Comparison of ENCODE assay signal across 9 cellular contexts in the genomic region with DNA sequence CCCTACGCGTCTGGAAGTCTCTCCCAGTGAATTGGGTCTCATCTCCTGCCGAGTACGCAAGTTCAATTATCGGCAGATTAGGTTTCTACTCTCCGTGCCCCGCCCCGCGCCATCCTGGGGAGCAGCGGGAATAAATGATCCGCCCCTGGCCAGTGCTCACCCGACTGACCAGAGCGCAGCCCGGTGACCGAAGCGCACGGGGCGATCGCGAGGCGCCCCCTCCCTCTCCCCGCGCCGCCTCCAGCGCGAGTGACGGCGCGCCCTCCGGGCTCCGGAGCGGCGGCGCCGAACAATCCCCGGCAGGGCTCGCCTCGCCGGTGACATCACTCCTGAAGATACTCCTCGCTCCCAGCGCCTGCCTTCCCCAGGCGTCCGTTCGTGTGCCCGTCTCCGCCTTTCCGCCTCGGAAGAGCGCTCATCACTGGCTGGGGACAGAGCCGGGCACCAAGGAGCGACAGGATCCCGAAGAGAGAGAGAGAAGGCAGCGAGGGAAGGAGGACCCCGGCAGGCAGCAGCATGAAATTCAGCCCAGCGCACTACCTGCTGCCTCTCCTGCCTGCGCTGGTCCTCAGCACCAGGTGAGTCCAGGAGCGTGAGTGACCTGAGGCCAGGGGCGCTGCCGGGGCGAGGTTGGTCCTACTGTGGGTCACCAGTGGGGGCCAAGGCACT. TPM values are rescaled to one million over a fixed set of nuclear protein-coding genes. Genes with fewer than 3 reads are reported as not detected.
DNase-seq lines count a peak whose midpoint lies in the region; ATAC-seq and TF ChIP-seq lines count a peak whose summit lies in the region.
"Had no signal": no experiment of that assay in that cellular context is flagged by ENCODE, and none has a peak within 500 bp of the region (broad histone marks: within the 10 kb centered on the region; RNA-seq: fewer than 3 reads in every experiment).

A gene (plus strand): TSS at position 326 of the 669 bp plus-strand sequence.

- TF ChIP-seq POLR2A in right lobe of liver (IDR thresholded peaks at IDR 0.05) (no peak), upper lobe of left lung (IDR thresholded peaks at IDR 0.05) (no peak), ovary (IDR thresholded peaks at IDR 0.05) (no peak)

- H3K79me2 ChIP-seq in ACC112 (ENCODE audit: control insufficient read depth, insufficient read depth, low read length, unreplicated experiment), result no peaks in the 10 kb centered on the region

- TF ChIP-seq CTCF in coronary artery (IDR thresholded peaks at IDR 0.05), result no peak
- TF ChIP-seq CTCF in right lobe of liver (IDR thresholded peaks at IDR 0.05), result no peak
- TF ChIP-seq CTCF in upper lobe of left lung (IDR thresholded peaks at IDR 0.05), result no peak
- no peak for TF ChIP-seq CTCF in ovary (IDR thresholded peaks at IDR 0.05)

- DNase-seq in NCI-H146 treated with DMSO at 0.1 percent for 48 hours (lab: John Stamatoyannopoulos, UW; ENCODE audit: unreplicated experiment), result peak; percentile 3
- no peak for DNase-seq in coronary artery (ENCODE audit: low spot score)
- DNase-seq in right lobe of liver, result peak in 1 of 3 donors; percentile 19
- DNase-seq in upper lobe of left lung, result peak in 1 of 2 donors; percentile 79
- no peak for DNase-seq in stimulated activated naive B cell treated with anti-CD40 and anti-IgM and Interleukin-4, amounts not matched to agents 10 μg/mL and 1 μg/mL and 100 μg/mL, for 72 hours
- no peak for DNase-seq in ovary
- no peak for DNase-seq in stimulated activated CD4-positive, alpha-beta T cell treated with anti-CD3 and anti-CD28 coated beads, Interleukin-2, amount 100 ng/mL, for 24 hours
- DNase-seq: activated B cell treated with CpG ODN at 0.5 μM for 24 hours had no signal

- H3K27me3 ChIP-seq in ACC112 (ENCODE audit: insufficient read depth, low read length) (peaks cover 92% of the 10 kb centered on the region), right lobe of liver (no peaks in the 10 kb centered on the region), upper lobe of left lung (no peaks in the 10 kb centered on the region), ovary (no peaks in the 10 kb centered on the region)

- no peak within 1 kb of the TSS for H3K27ac Mint-ChIP-seq in stimulated activated naive B cell treated with anti-CD40 and anti-IgM and Interleukin-4, amounts not matched to agents 10 μg/mL and 1 μg/mL and 100 μg/mL, for 72 hours
- H3K27ac Mint-ChIP-seq: activated B cell treated with CpG ODN at 0.5 μM for 24 hours had no signal

- TF ChIP-seq EP300 in upper lobe of left lung (IDR thresholded peaks at IDR 0.05), result no peak
- no peak for TF ChIP-seq EP300 in ovary (IDR thresholded peaks at IDR 0.05)

- no peaks in the 10 kb centered on the region for H3K4me1 ChIP-seq in ACC112 (ENCODE audit: control insufficient read depth, insufficient read depth, low read length, unreplicated experiment)
- H3K4me1 ChIP-seq in right lobe of liver, result peaks cover 0 to 9% (median 0%) of the 10 kb centered on the region in 4 donors
- H3K4me1 ChIP-seq in upper lobe of left lung, result peaks cover 0 to 13% (median 2%) of the 10 kb centered on the region in 4 donors
- no peaks in the 10 kb centered on the region for H3K4me1 ChIP-seq in ovary (ENCODE audit: insufficient read depth)

- no peak within 1 kb of the TSS for H3K4me3 Mint-ChIP-seq in stimulated activated naive B cell treated with anti-CD40 and anti-IgM and Interleukin-4, amounts not matched to agents 10 μg/mL and 1 μg/mL and 100 μg/mL, for 72 hours
- H3K4me3 Mint-ChIP-seq: activated B cell treated with CpG ODN at 0.5 μM for 24 hours had no signal

- H3K36me3 ChIP-seq in ACC112 (ENCODE audit: insufficient read depth, low read length) (no peaks in the 10 kb centered on the region), right lobe of liver (no peaks in the 10 kb centered on the region), upper lobe of left lung (no peaks in the 10 kb centered on the region), ovary (no peaks in the 10 kb centered on the region)

- peak within 1 kb of the TSS; percentile 84 for H3K4me3 ChIP-seq in ACC112 (ENCODE audit: low read depth, low read length)
- peak within 1 kb of the TSS; percentile 64 for H3K4me3 ChIP-seq in coronary artery
- H3K4me3 ChIP-seq in right lobe of liver, result peak within 1 kb of the TSS in 2 of 3 donors; percentile 6 to 35
- H3K4me3 ChIP-seq in upper lobe of left lung, result peak within 1 kb of the TSS; percentile 21 to 45 (median 38)
- H3K4me3 ChIP-seq in ovary, result no peak within 1 kb of the TSS

- no peak within 1 kb of the TSS for H3K27ac ChIP-seq in ACC112 (ENCODE audit: low read depth, low read length)
- H3K27ac ChIP-seq in coronary artery, result no peak within 1 kb of the TSS
- no peak within 1 kb of the TSS for H3K27ac ChIP-seq in right lobe of liver
- no peak within 1 kb of the TSS for H3K27ac ChIP-seq in upper lobe of left lung
- no peak within 1 kb of the TSS for H3K27ac ChIP-seq in ovary

- H3K4me1 Mint-ChIP-seq in stimulated activated naive B cell treated with anti-CD40 and anti-IgM and Interleukin-4, amounts not matched to agents 10 μg/mL and 1 μg/mL and 100 μg/mL, for 72 hours, result no peaks in the 10 kb centered on the region
- H3K4me1 Mint-ChIP-seq: activated B cell treated with CpG ODN at 0.5 μM for 24 hours had no signal

- no peaks in the 10 kb centered on the region for H3K9me3 ChIP-seq in right lobe of liver
- H3K9me3 ChIP-seq in upper lobe of left lung, result no peaks in the 10 kb centered on the region
- no peaks in the 10 kb centered on the region for H3K9me3 ChIP-seq in ovary

- H3K9me3 Mint-ChIP-seq in stimulated activated naive B cell treated with anti-CD40 and anti-IgM and Interleukin-4, amounts not matched to agents 10 μg/mL and 1 μg/mL and 100 μg/mL, for 72 hours, result peaks cover 0 to under 1% of the 10 kb centered on the region in 2 donors
- H3K9me3 Mint-ChIP-seq: activated B cell treated with CpG ODN at 0.5 μM for 24 hours had no signal

- H2AFZ ChIP-seq in ACC112 (ENCODE audit: low read length, unreplicated experiment), result peak within 1 kb of the TSS; percentile 91

- no peaks in the 10 kb centered on the region for H3K36me3 Mint-ChIP-seq in stimulated activated naive B cell treated with anti-CD40 and anti-IgM and Interleukin-4, amounts not matched to agents 10 μg/mL and 1 μg/mL and 100 μg/mL, for 72 hours

- 2% methylated on average over 18 of the region's 60 CpGs for WGBS in right lobe of liver (ENCODE audit: insufficient coverage, low coverage, low lambda C conversion rate, missing lambda C conversion rate)
- 3 to 6% methylated on average over 10 to 58 of the region's 60 CpGs for WGBS in upper lobe of left lung, 2 donors
- 0 to 1% (median 1%) methylated on average over 56 to 60 of the region's 60 CpGs for WGBS in ovary, 3 donors

- ATAC-seq in right lobe of liver (peak; percentile 41 to 63 (median 46)), upper lobe of left lung (ENCODE audit: low FRiP score in 2 of 2) (peak; percentile 37 to 95)
- no peak for ATAC-seq in stimulated activated naive B cell treated with anti-CD40 and anti-IgM and Interleukin-4, amounts not matched to agents 10 μg/mL and 1 μg/mL and 100 μg/mL, for 72 hours (replicated peaks)

- intact Hi-C loops in right lobe of liver (cut with DNase I), result no loop called here
- intact Hi-C loops in ovary (cut with DNase I), result no loop called here

- peaks cover 18 to 33% of the 10 kb centered on the region in 2 donors for H3K27me3 Mint-ChIP-seq in stimulated activated naive B cell treated with anti-CD40 and anti-IgM and Interleukin-4, amounts not matched to agents 10 μg/mL and 1 μg/mL and 100 μg/mL, for 72 hours

RNA-seq across cellular contexts. Expression of the gene that starts here (rescaled TPM):
- not detected for total RNA-seq in right lobe of liver
- under 1 TPM in 3 of 6 donors, not detected in 3; 0.20 to 0.46 (median 0.23) TPM for total RNA-seq in upper lobe of left lung
- under 1 TPM in 1 of 7 donors, not detected in 6; 0.23 TPM for total RNA-seq in ovary
- under 1 TPM; 0.04 to 0.07 TPM for polyA plus RNA-seq in ovary
- total RNA-seq: activated B cell treated with CpG ODN at 0.5 μM for 24 hours had no signal

Comparison
In these comparisons a context has a peak if more than half of its experiments do, and no peak if none do; other contexts are left out.
1. Peak in ATAC-seq and H3K4me3 ChIP-seq in right lobe of liver; RNA of the gene not detected or under 1 TPM.
2. Peak in ATAC-seq and H3K4me3 ChIP-seq in upper lobe of left lung; RNA of the gene not detected or under 1 TPM.